ENCODE assay signal across 11 cellular contexts in the genomic region with DNA sequence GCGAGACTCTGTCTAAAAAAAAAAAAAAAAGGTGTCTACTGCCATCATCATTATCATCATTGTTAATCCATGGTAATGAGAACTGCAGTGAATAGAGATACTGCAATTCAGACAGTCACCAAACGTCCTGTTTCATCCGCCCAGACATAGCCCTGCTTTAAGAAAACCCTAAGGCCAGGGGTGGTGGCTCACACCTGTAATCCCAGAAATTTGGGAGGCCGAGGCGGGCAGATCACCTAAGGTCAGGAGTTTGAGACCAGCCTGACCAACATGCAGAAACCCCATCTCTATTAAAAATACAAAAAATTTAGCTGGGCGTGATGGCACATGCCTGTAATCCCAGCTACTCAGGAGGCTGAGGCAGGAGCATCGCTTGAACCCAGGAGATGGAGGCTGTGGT. TPM values are rescaled to one million over a fixed set of nuclear protein-coding genes. Genes with fewer than 3 reads are reported as not detected.
"Had no signal": no experiment of that assay in that cellular context is flagged by ENCODE, and none has a peak within 500 bp of the region (broad histone marks: within the 10 kb centered on the region; RNA-seq: fewer than 3 reads in every experiment).

No MANE protein-coding gene starts in this region.

RNA-seq across cellular contexts. Expression of gene TEKT5, which starts 15.3 kb away (rescaled TPM):
- total RNA-seq: activated naive CD4-positive, alpha-beta T cell treated with anti-CD3 and anti-CD28 coated beads, Interleukin-2, amount 50 U/mL, for 72 hours; activated naive CD8-positive, alpha-beta T cell treated with anti-CD3 and anti-CD28 coated beads for 36 hours; activated naive CD8-positive, alpha-beta T cell treated with anti-CD3 and anti-CD28 coated beads, Interleukin-2, amount 10 ng/mL, durations not matched to agents 7 days and 5 days; activated T-cell treated with anti-CD3 and anti-CD28 coated beads, Interleukin-2, amount 50 U/mL, for 4 hours; activated T-helper 1 cell treated with anti-CD3 and anti-CD28 coated beads, Interleukin-12 subunit alpha, Interleukin-12 subunit beta, Interleukin-2, Interleukin-4 antibody, amounts not matched to agents 30 ng/mL and 10 ng/mL and 1 ng/mL, durations not matched to agents 14 hours and 24 hours and 36 hours; activated T-helper 2 cell treated with anti-CD3 and anti-CD28 coated beads, Interferon-gamma antibody, Interleukin-2, Interleukin-4, amounts not matched to agents 10 μg/mL and 5 μg/mL and 100 μg/mL, durations not matched to agents 14 hours and 24 hours and 36 hours; ascending aorta; astrocyte; body of pancreas; breast epithelium; cerebellum had no signal
